Comparison of ENCODE assay signal across 9 cellular contexts in the genomic region with DNA sequence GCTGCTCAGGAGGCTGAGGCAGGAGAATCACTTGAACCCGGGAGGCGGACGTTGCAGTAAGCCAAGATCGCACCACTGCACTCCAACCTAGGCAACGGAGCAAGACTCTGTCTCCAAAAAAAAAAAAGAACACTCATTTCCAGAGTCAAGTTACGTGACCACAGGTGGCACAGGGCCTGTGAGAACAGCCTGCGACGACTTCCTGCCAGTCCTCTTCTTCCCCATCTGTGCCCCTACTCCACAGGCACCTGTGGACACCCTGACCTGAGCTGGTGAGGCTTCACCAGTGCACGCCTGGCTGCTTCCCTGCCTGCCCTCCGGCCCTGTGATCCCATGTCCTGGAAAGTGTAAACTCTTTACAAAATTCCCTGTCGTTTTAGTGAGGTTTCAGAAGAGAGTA.
DNase-seq lines count a peak whose midpoint lies in the region; ATAC-seq, FAIRE-seq and TF ChIP-seq lines count a peak whose summit lies in the region.
"Had no signal": no experiment of that assay in that cellular context is flagged by ENCODE, and none has a peak within 500 bp of the region (broad histone marks: within the 10 kb centered on the region; RNA-seq: fewer than 3 reads in every experiment).

No MANE protein-coding gene starts in this region.

- in situ Hi-C loops in GM12878 (cut with MboI) = no loop called here

- RAD21 ChIA-PET in GM12878 (lab: Charles Lee; ENCODE audit: unreplicated experiment) = interaction anchor here (1.0 kb wide), 1 partner anchor 15 kb away, joined by 6 read pairs; no protein-coding TSS in a partner anchor

- no peaks in the 10 kb centered on the region for H3K9me3 ChIP-seq in CD4-positive, alpha-beta memory T cell (ENCODE audit: control insufficient read depth in 1 of 2, low read length in 2 of 2)
- H3K9me3 ChIP-seq in GM12878 (replicated peaks; ENCODE audit: control insufficient read depth, insufficient read depth, low read length) = no peaks in the 10 kb centered on the region
- H3K9me3 ChIP-seq: esophagus muscularis mucosa had no signal

- H2AFZ ChIP-seq in GM12878 (ENCODE audit: control insufficient read depth, low read depth, low read length) = no peak overlapping the region

- CTCF ChIA-PET in CD4-positive, alpha-beta memory T cell (lab: Charles Lee; ENCODE audit: partially characterized antibody) = interaction anchor here (8.2 kb wide), 1 partner anchor 69 kb away, joined by 112 read pairs; no protein-coding TSS in a partner anchor
- CTCF ChIA-PET in GM12878 (lab: Yijun Ruan, JAX) = interaction anchor here (0.6 to 0.8 kb wide), 2 partner anchors 28 to 69 kb away, joined by 3 to 5 read pairs; no protein-coding TSS in a partner anchor

- intact Hi-C loops in CD4-positive, alpha-beta memory T cell (cut with micrococcal nuclease) = no loop called here
- intact Hi-C loops in GM12878 (cut with micrococcal nuclease; ENCODE audit: unreplicated experiment) = loop anchor here (2.0 kb wide), 1 partner anchor 28 kb away; no protein-coding TSS in a partner anchor
- intact Hi-C loops in cardiac septum (cut with DNase I) = no loop called here

- 0 out of 4 replicates have a peak, but pooled peaks of 1 of the 2 experiments have one; percentile 22 for TF ChIP-seq EP300 in GM12878 (IDR thresholded peaks at IDR 0.05; ENCODE audit: borderline replicate concordance in 1 of 2, control insufficient read depth in 1 of 2, low read depth in 2 of 2, low read length in 2 of 2)

- H3K79me2 ChIP-seq in GM12878 (ENCODE audit: control insufficient read depth, insufficient read depth, low read length) = peaks cover 50% of the 10 kb centered on the region

- TF ChIP-seq CTCF in GM12878 (IDR thresholded peaks at IDR 0.05 in 2 of 3, conservative IDR thresholded peaks at IDR 0.05 in 1 of 3; ENCODE audit: control insufficient read depth in 2 of 3, extremely low read depth in 1 of 3, insufficient read depth in 1 of 3, low read depth in 3 of 3, low read length in 3 of 3) (no peak), chondrocyte (IDR thresholded peaks at IDR 0.05) (no peak)

- H3K4me3 ChIP-seq in CD4-positive, alpha-beta memory T cell (ENCODE audit: low read length in 2 of 2) = no peak overlapping the region
- no peak overlapping the region for H3K4me3 ChIP-seq in GM12878
- H3K4me3 ChIP-seq: esophagus muscularis mucosa had no signal

- peaks cover 69 to 99% (median 85%) of the 10 kb centered on the region in 4 donors for H3K4me1 Mint-ChIP-seq in CD4-positive, alpha-beta memory T cell
- H3K4me1 Mint-ChIP-seq in chondrocyte (ENCODE audit: low read depth) = peaks cover 49% of the 10 kb centered on the region

- peak; percentile 63 for ATAC-seq in GM19455 (IDR thresholded peaks at IDR 0.05; ENCODE audit: unreplicated experiment)
- peak; percentile 50 for ATAC-seq in HG03558 (IDR thresholded peaks at IDR 0.05; ENCODE audit: extremely low read depth, unreplicated experiment)
- ATAC-seq in GM12878 = peak; percentile 79

- SMC1A ChIA-PET in GM12878 (lab: Charles Lee; ENCODE audit: uncharacterized antibody, unreplicated experiment) = interaction anchor here (0.7 kb wide), 1 partner anchor 132 kb away, joined by 3 read pairs; no protein-coding TSS in a partner anchor

- peaks cover 27% of the 10 kb centered on the region for H3K36me3 ChIP-seq in CD4-positive, alpha-beta memory T cell (ENCODE audit: insufficient read depth, low read length)
- no peaks in the 10 kb centered on the region; a peak in 2 of 4 replicates for H3K36me3 ChIP-seq in GM12878 (ENCODE audit: control insufficient read depth in 2 of 2, insufficient read depth in 2 of 2, low read length in 1 of 2)

- H3K9ac ChIP-seq in GM12878 (ENCODE audit: control insufficient read depth, insufficient read depth, low read length) = no peak overlapping the region

- BruUV-seq in GM12878 (replicated peaks; lab: Mats Ljungman, UMichigan) = no TSS peak

- H3K4me3 Mint-ChIP-seq in CD4-positive, alpha-beta memory T cell = peak overlapping the region in 7 of 8 donors; percentile 65 to 92 (median 84)
- H3K4me3 Mint-ChIP-seq in chondrocyte (ENCODE audit: unreplicated experiment) = no peak overlapping the region

- H3K27ac ChIP-seq in CD4-positive, alpha-beta memory T cell (ENCODE audit: low read depth, low read length) = peak overlapping the region; percentile 39
- H3K27ac ChIP-seq in GM12878 (ENCODE audit: control insufficient read depth, insufficient read depth) = peak overlapping the region; percentile 76

- peaks cover 23 to 56% of the 10 kb centered on the region in 2 donors for H3K36me3 Mint-ChIP-seq in CD4-positive, alpha-beta memory T cell
- H3K36me3 Mint-ChIP-seq in chondrocyte (ENCODE audit: low read depth) = peaks cover 3% of the 10 kb centered on the region

- peak; percentile 46; the same call in 1 of the 2 replicates for TF ChIP-seq POLR2A in GM12878 (IDR thresholded peaks at IDR 0.05; ENCODE audit: low read depth, low read length)

- no peaks in the 10 kb centered on the region for H3K27me3 ChIP-seq in CD4-positive, alpha-beta memory T cell (ENCODE audit: insufficient read depth, low read length)
- H3K27me3 ChIP-seq in GM12878 (replicated peaks in 1 of 2; ENCODE audit: control insufficient read depth in 2 of 2, insufficient read depth in 2 of 2, low read length in 1 of 2) = no peaks in the 10 kb centered on the region
- H3K27me3 ChIP-seq: esophagus muscularis mucosa had no signal

- peaks cover 0 to under 1% (median 0%) of the 10 kb centered on the region in 8 donors for H3K9me3 Mint-ChIP-seq in CD4-positive, alpha-beta memory T cell
- no peaks in the 10 kb centered on the region for H3K9me3 Mint-ChIP-seq in chondrocyte (ENCODE audit: low read depth)

- H3K27me3 Mint-ChIP-seq in CD4-positive, alpha-beta memory T cell = no peaks in the 10 kb centered on the region
- no peaks in the 10 kb centered on the region for H3K27me3 Mint-ChIP-seq in chondrocyte (ENCODE audit: low read depth)

- WGBS in GM12878 (ENCODE audit: insufficient coverage, insufficient replicate concordance, low lambda C conversion rate, missing lambda C conversion rate) = 0% methylated on average over 10 of the region's 11 CpGs

- POLR2A ChIA-PET in CD4-positive, alpha-beta memory T cell (lab: Charles Lee; ENCODE audit: partially characterized antibody) = interaction anchor here (0.7 to 16.8 kb wide), 4 partner anchors 9 to 133 kb away, joined by 3 to 385 read pairs (median 6); no protein-coding TSS in a partner anchor
- POLR2A ChIA-PET in GM12878 (lab: Charles Lee) = interaction anchor here (0.5 to 0.8 kb wide), 2 partner anchors 14 to 640 kb away, joined by 4 to 5 read pairs; no protein-coding TSS in a partner anchor

- peaks cover 98% of the 10 kb centered on the region for H3K4me1 ChIP-seq in CD4-positive, alpha-beta memory T cell (ENCODE audit: insufficient read depth, low read length)
- peaks cover 35% of the 10 kb centered on the region for H3K4me1 ChIP-seq in GM12878 (ENCODE audit: control insufficient read depth, insufficient read depth, low read length)

- peak; percentile 49 to 73 (median 57) for DNase-seq in CD4-positive, alpha-beta memory T cell
- peak; percentile 57 for DNase-seq in GM12878 (ENCODE audit: low read depth, low spot score)
- DNase-seq in NCI-H1417 treated with DMSO at 0.1 percent for 48 hours (lab: John Stamatoyannopoulos, UW) = no peak
- no peak for DNase-seq in cardiac septum (ENCODE audit: low spot score)
- no peak for DNase-seq in chondrocyte (ENCODE audit: low spot score)
- no peak for DNase-seq in NCI-H446 (lab: John Stamatoyannopoulos, UW)

- no peaks in the 10 kb centered on the region for H4K20me1 ChIP-seq in GM12878 (ENCODE audit: control insufficient read depth, insufficient read depth)

- peak overlapping the region; percentile 94 to 98 (median 97) for H3K27ac Mint-ChIP-seq in CD4-positive, alpha-beta memory T cell
- no peak overlapping the region for H3K27ac Mint-ChIP-seq in chondrocyte (ENCODE audit: unreplicated experiment)

- FAIRE-seq in GM12878 (lab: Jason Lieb, UNC) = no peak

- no peak for TF ChIP-seq RAD21 in GM12878 (IDR thresholded peaks at IDR 0.05; ENCODE audit: insufficient read depth, low read depth, low read length)

- H3K4me2 ChIP-seq in GM12878 (ENCODE audit: control insufficient read depth, insufficient read depth) = peak overlapping the region; percentile 28; the same call in 1 of the 2 replicates

TF ChIP-seq in GM12878, 131 proteins besides CTCF, POLR2A, EP300 and RAD21 (continues in another document):
- TF ChIP-seq BRCA1 (IDR thresholded peaks at IDR 0.05; ENCODE audit: low read depth, low read length) (no peak), ZNF217 (IDR thresholded peaks at IDR 0.05) (no peak), BCL11A (IDR thresholded peaks at IDR 0.05; ENCODE audit: low read depth, low read length) (0 out of 2 replicates have a peak, but pooled peaks have one; percentile 39), ESRRA (IDR thresholded peaks at IDR 0.05; ENCODE audit: low read length) (no peak), NFIC (IDR thresholded peaks at IDR 0.05; ENCODE audit: low read depth, low read length) (peak; percentile 74), BHLHE40 (IDR thresholded peaks at IDR 0.05; ENCODE audit: borderline replicate concordance in 1 of 2, low read depth in 2 of 2, low read length in 1 of 2) (peak; percentile 30 to 32; a peak in 1 of 4 replicates), RFX5 (IDR thresholded peaks at IDR 0.05; ENCODE audit: low read depth, low read length) (no peak), EZH2 (IDR thresholded peaks at IDR 0.05; ENCODE audit: borderline replicate concordance, control insufficient read depth, low read depth, low read length) (no peak), IRF4 (IDR thresholded peaks at IDR 0.05; ENCODE audit: low read depth, low read length) (peak; percentile 89), TARDBP (IDR thresholded peaks at IDR 0.05; ENCODE audit: borderline replicate concordance) (0 out of 2 replicates have a peak, but pooled peaks have one; percentile 21), RCOR1 (conservative IDR thresholded peaks at IDR 0.05; ENCODE audit: low read depth, low read length) (no peak), MTA2 (IDR thresholded peaks at IDR 0.05; ENCODE audit: low read depth) (0 out of 2 replicates have a peak, but pooled peaks have one; percentile 21), SMARCA5 (IDR thresholded peaks at IDR 0.05) (no peak), ZNF384 (IDR thresholded peaks at IDR 0.05; ENCODE audit: borderline replicate concordance, low read depth, low read length) (no peak), SMAD1 (IDR thresholded peaks at IDR 0.05; ENCODE audit: low read depth, partially characterized antibody) (no peak), YY1 (IDR thresholded peaks at IDR 0.05; ENCODE audit: low read depth, low read length) (no peak), TCF12 (IDR thresholded peaks at IDR 0.05; ENCODE audit: low read depth, low read length) (peak; percentile 89), CHD1 (IDR thresholded peaks at IDR 0.05; ENCODE audit: low read depth, low read length) (no peak), TAF1 (IDR thresholded peaks at IDR 0.05; ENCODE audit: borderline replicate concordance, low read depth, low read length) (no peak)

Comparison
In these comparisons a context has a peak if more than half of its experiments do, and no peak if none do; other contexts are left out.
1. DNase-seq: peak in CD4-positive, alpha-beta memory T cell (5 of 5) and GM12878 (single experiment); none in NCI-H1417 treated with DMSO at 0.1 percent for 48 hours (single experiment), cardiac septum (single experiment), chondrocyte (single experiment) and NCI-H446 (0 of 2).
2. Peak in every context shown above with its lines, with median percentiles within 50 percentile points of each other: ATAC-seq.